ENCODE assay signal across 24 cellular contexts in the genomic region with DNA sequence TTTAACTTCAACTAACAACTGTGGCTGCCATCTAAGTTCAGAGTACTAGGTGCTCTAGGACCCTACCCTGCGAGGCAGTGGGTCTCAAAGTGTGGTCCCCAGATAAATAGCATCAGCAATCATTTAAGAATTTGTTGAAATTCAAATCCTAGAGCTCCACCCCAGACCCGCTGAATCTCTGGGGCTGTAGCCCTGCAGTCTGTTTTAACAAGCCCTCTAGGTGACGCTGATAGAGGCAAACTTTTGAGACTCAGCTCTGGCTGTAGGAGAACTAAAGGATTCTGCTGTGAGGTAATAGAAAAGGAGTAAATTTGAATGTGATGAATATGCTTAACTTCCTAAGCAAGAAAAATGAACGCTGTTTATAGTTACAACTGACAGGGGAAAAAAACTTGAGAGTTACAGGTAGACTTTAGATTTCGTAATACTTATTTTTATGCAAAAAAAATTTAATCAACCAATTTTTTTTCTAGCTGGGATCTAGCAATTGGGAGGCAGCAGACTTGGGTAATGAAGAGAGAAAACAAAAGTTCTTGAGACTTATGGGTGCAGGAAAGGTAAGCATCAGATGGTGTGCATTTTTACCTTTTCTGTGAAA. TPM values are rescaled to one million over a fixed set of nuclear protein-coding genes. Genes with fewer than 3 reads are reported as not detected.
DNase-seq lines count a peak whose midpoint lies in the region; ATAC-seq and TF ChIP-seq lines count a peak whose summit lies in the region.
"Had no signal": no experiment of that assay in that cellular context is flagged by ENCODE, and none has a peak within 500 bp of the region (broad histone marks: within the 10 kb centered on the region; RNA-seq: fewer than 3 reads in every experiment).

No MANE protein-coding gene starts in this region.

- H3K27me3 ChIP-seq in CD4-positive, alpha-beta T cell (ENCODE audit: control insufficient read depth, insufficient read depth, low read length), result no peaks in the 10 kb centered on the region
- no peaks in the 10 kb centered on the region for H3K27me3 ChIP-seq in CD8-positive, alpha-beta T cell (ENCODE audit: insufficient read depth, low read length)
- H3K27me3 ChIP-seq: BLaER1, SJSA1 had no signal

- peaks cover 56% of the 10 kb centered on the region for H3K4me1 ChIP-seq in CD8-positive, alpha-beta T cell (ENCODE audit: insufficient read depth, low read length)

- peaks cover 72% of the 10 kb centered on the region for H3K36me3 Mint-ChIP-seq in CD4-positive, alpha-beta T cell (ENCODE audit: low read depth)
- H3K36me3 Mint-ChIP-seq in CD8-positive, alpha-beta T cell, result peaks cover 69% of the 10 kb centered on the region
- peaks cover 19% of the 10 kb centered on the region for H3K36me3 Mint-ChIP-seq in activated naive CD8-positive, alpha-beta T cell
- peaks cover 19% of the 10 kb centered on the region for H3K36me3 Mint-ChIP-seq in memory B cell
- H3K36me3 Mint-ChIP-seq: IgD-negative memory B cell had no signal

- no peaks in the 10 kb centered on the region for H3K9me3 ChIP-seq in CD4-positive, alpha-beta T cell (ENCODE audit: control insufficient read depth, low read length)
- H3K9me3 ChIP-seq in CD8-positive, alpha-beta T cell (ENCODE audit: low read length), result no peaks in the 10 kb centered on the region
- H3K9me3 ChIP-seq: BLaER1, left ventricle myocardium inferior, SJSA1 had no signal

- no peak overlapping the region for H3K4me3 ChIP-seq in CD8-positive, alpha-beta T cell (ENCODE audit: low read depth, low read length)
- H3K4me3 ChIP-seq: BLaER1, left ventricle myocardium inferior, SJSA1 had no signal

- no peaks in the 10 kb centered on the region for H3K9me3 Mint-ChIP-seq in CD4-positive, alpha-beta T cell
- H3K9me3 Mint-ChIP-seq in CD8-positive, alpha-beta T cell, result no peaks in the 10 kb centered on the region
- no peaks in the 10 kb centered on the region for H3K9me3 Mint-ChIP-seq in activated naive CD8-positive, alpha-beta T cell (ENCODE audit: low read depth)
- no peaks in the 10 kb centered on the region for H3K9me3 Mint-ChIP-seq in memory B cell
- H3K9me3 Mint-ChIP-seq: activated CD4-positive, alpha-beta T cell treated with anti-CD3 and anti-CD28 coated beads, Interleukin-2, amount 10 ng/mL, durations not matched to agents 7 days and 5 days; activated T-helper 1 cell treated with anti-CD3 and anti-CD28 coated beads, Interleukin-12 subunit alpha, Interleukin-12 subunit beta, Interleukin-2, Interleukin-4 antibody, amounts not matched to agents 30 ng/mL and 10 ng/mL and 1 ng/mL, durations not matched to agents 14 hours and 24 hours and 36 hours; HFFc6; IgD-negative memory B cell; naive B cell had no signal

- no peak for TF ChIP-seq CTCF in CD4-positive, alpha-beta T cell (IDR thresholded peaks at IDR 0.05)
- TF ChIP-seq CTCF in CD8-positive, alpha-beta T cell (IDR thresholded peaks at IDR 0.05), result no peak

- DNase-seq in CD4-positive, alpha-beta T cell, result no peak
- no peak for DNase-seq in CD8-positive, alpha-beta T cell
- DNase-seq in memory B cell (ENCODE audit: low spot score in 2 of 2), result no peak
- no peak for DNase-seq in globus pallidus (ENCODE audit: low spot score)
- DNase-seq in posterior vena cava (ENCODE audit: low spot score), result no peak
- DNase-seq: activated CD4-positive, alpha-beta T cell treated with anti-CD3 and anti-CD28 coated beads, Interleukin-2, amount 10 ng/mL, durations not matched to agents 7 days and 5 days; activated CD8-positive, alpha-beta memory T cell treated with anti-CD3 and anti-CD28 coated beads, Interleukin-2, amount 10 ng/mL, durations not matched to agents 7 days and 5 days; Calu3; caudate nucleus; HFFc6; left ventricle myocardium inferior; midbrain; naive B cell; NCI-H1092; NCI-H187; stimulated activated naive CD4-positive, alpha-beta T cell; WERI-Rb-1 had no signal

- H3K27ac Mint-ChIP-seq in CD4-positive, alpha-beta T cell, result peak overlapping the region; percentile 13
- H3K27ac Mint-ChIP-seq in CD8-positive, alpha-beta T cell, result peak overlapping the region; percentile 41
- H3K27ac Mint-ChIP-seq in activated naive CD8-positive, alpha-beta T cell, result peak overlapping the region; percentile 87
- peak overlapping the region; percentile 28 for H3K27ac Mint-ChIP-seq in memory B cell
- H3K27ac Mint-ChIP-seq: activated CD4-positive, alpha-beta T cell treated with anti-CD3 and anti-CD28 coated beads, Interleukin-2, amount 10 ng/mL, durations not matched to agents 7 days and 5 days; activated CD8-positive, alpha-beta memory T cell treated with anti-CD3 and anti-CD28 coated beads, Interleukin-2, amount 10 ng/mL, durations not matched to agents 7 days and 5 days; activated T-helper 1 cell treated with anti-CD3 and anti-CD28 coated beads, Interleukin-12 subunit alpha, Interleukin-12 subunit beta, Interleukin-2, Interleukin-4 antibody, amounts not matched to agents 30 ng/mL and 10 ng/mL and 1 ng/mL, durations not matched to agents 14 hours and 24 hours and 36 hours; HFFc6 had no signal

- no peaks in the 10 kb centered on the region for H3K27me3 Mint-ChIP-seq in CD4-positive, alpha-beta T cell
- H3K27me3 Mint-ChIP-seq in CD8-positive, alpha-beta T cell (ENCODE audit: low read depth), result no peaks in the 10 kb centered on the region
- no peaks in the 10 kb centered on the region for H3K27me3 Mint-ChIP-seq in activated naive CD8-positive, alpha-beta T cell
- no peaks in the 10 kb centered on the region for H3K27me3 Mint-ChIP-seq in memory B cell
- H3K27me3 Mint-ChIP-seq: activated CD4-positive, alpha-beta T cell treated with anti-CD3 and anti-CD28 coated beads, Interleukin-2, amount 10 ng/mL, durations not matched to agents 7 days and 5 days; activated CD8-positive, alpha-beta memory T cell treated with anti-CD3 and anti-CD28 coated beads, Interleukin-2, amount 10 ng/mL, durations not matched to agents 7 days and 5 days; IgD-negative memory B cell; naive B cell had no signal

- CTCF ChIA-PET in CD4-positive, alpha-beta T cell (lab: Charles Lee), result no interaction called here
- CTCF ChIA-PET in CD8-positive, alpha-beta T cell (lab: Charles Lee), result no interaction called here

- peaks cover 67% of the 10 kb centered on the region for H3K4me1 Mint-ChIP-seq in CD4-positive, alpha-beta T cell (ENCODE audit: low read depth)
- H3K4me1 Mint-ChIP-seq in CD8-positive, alpha-beta T cell (ENCODE audit: low read depth), result peaks cover 61% of the 10 kb centered on the region
- H3K4me1 Mint-ChIP-seq in activated naive CD8-positive, alpha-beta T cell (ENCODE audit: low read depth), result peaks cover 65% of the 10 kb centered on the region
- H3K4me1 Mint-ChIP-seq in memory B cell, result peaks cover 17% of the 10 kb centered on the region

- no peak overlapping the region for H3K4me3 Mint-ChIP-seq in CD4-positive, alpha-beta T cell
- H3K4me3 Mint-ChIP-seq in CD8-positive, alpha-beta T cell, result peak overlapping the region; percentile 32
- peak overlapping the region; percentile 46 for H3K4me3 Mint-ChIP-seq in activated naive CD8-positive, alpha-beta T cell
- no peak overlapping the region for H3K4me3 Mint-ChIP-seq in memory B cell
- H3K4me3 Mint-ChIP-seq: activated CD4-positive, alpha-beta T cell treated with anti-CD3 and anti-CD28 coated beads, Interleukin-2, amount 10 ng/mL, durations not matched to agents 7 days and 5 days; activated CD8-positive, alpha-beta memory T cell treated with anti-CD3 and anti-CD28 coated beads, Interleukin-2, amount 10 ng/mL, durations not matched to agents 7 days and 5 days; activated T-helper 1 cell treated with anti-CD3 and anti-CD28 coated beads, Interleukin-12 subunit alpha, Interleukin-12 subunit beta, Interleukin-2, Interleukin-4 antibody, amounts not matched to agents 30 ng/mL and 10 ng/mL and 1 ng/mL, durations not matched to agents 14 hours and 24 hours and 36 hours; HFFc6 had no signal

- TF ChIP-seq POLR2A in GM18505 (IDR thresholded peaks at IDR 0.05; ENCODE audit: borderline replicate concordance, extremely low read depth, insufficient read depth, insufficient read length), result no peak

- H3K36me3 ChIP-seq in CD8-positive, alpha-beta T cell (ENCODE audit: insufficient read depth, low read length), result peaks cover 22% of the 10 kb centered on the region

- intact Hi-C loops in CD4-positive, alpha-beta T cell (cut with DNase I, micrococcal nuclease), result no loop called here
- intact Hi-C loops in CD8-positive, alpha-beta T cell (cut with DNase I, micrococcal nuclease), result no loop called here
- intact Hi-C loops in posterior vena cava (cut with DNase I), result no loop called here

- POLR2A ChIA-PET in CD4-positive, alpha-beta T cell (lab: Charles Lee), result no interaction called here
- POLR2A ChIA-PET in CD8-positive, alpha-beta T cell (lab: Charles Lee), result no interaction called here

- ATAC-seq in CD4-positive, alpha-beta T cell (ENCODE audit: poor library complexity), result no peak
- no peak for ATAC-seq in CD8-positive, alpha-beta T cell
- ATAC-seq in memory B cell (ENCODE audit: low read depth), result no peak
- no peak for ATAC-seq in GM18505 (IDR thresholded peaks at IDR 0.05; ENCODE audit: unreplicated experiment)
- ATAC-seq in HG03196 (IDR thresholded peaks at IDR 0.05; ENCODE audit: unreplicated experiment), result no peak
- ATAC-seq: activated CD8-positive, alpha-beta memory T cell treated with anti-CD3 and anti-CD28 coated beads, Interleukin-2, amount 10 ng/mL, durations not matched to agents 7 days and 5 days had no signal

- no peak overlapping the region for H3K27ac ChIP-seq in CD4-positive, alpha-beta T cell (ENCODE audit: low read depth, low read length)
- no peak overlapping the region for H3K27ac ChIP-seq in CD8-positive, alpha-beta T cell (ENCODE audit: low read depth, low read length)
- H3K27ac ChIP-seq: BLaER1, left ventricle myocardium inferior, SJSA1, WERI-Rb-1 had no signal

RNA-seq across cellular contexts. Expression of gene C11orf58, which starts 5.8 kb away (rescaled TPM):
- total RNA-seq in CD4-positive, alpha-beta T cell, result 100 to 1,000 TPM; 145 to 150 TPM
- total RNA-seq in CD8-positive, alpha-beta T cell, result 100 to 1,000 TPM; 148 to 157 TPM
- 100 to 1,000 TPM; 100 to 101 TPM for total RNA-seq in posterior vena cava

Comparison
In these comparisons a context has a peak if more than half of its experiments do, and no peak if none do; other contexts are left out.
1. H3K27ac Mint-ChIP-seq: peak in every context shown above with its lines; median percentile 87 in activated naive CD8-positive, alpha-beta T cell; 41 in CD8-positive, alpha-beta T cell; 28 in memory B cell; 13 in CD4-positive, alpha-beta T cell.
2. H3K4me3 Mint-ChIP-seq: peak in CD8-positive, alpha-beta T cell (single experiment) and activated naive CD8-positive, alpha-beta T cell (single experiment); none in CD4-positive, alpha-beta T cell (single experiment) and memory B cell (single experiment).